Comparison of ENCODE assay signal across 8 cellular contexts in the genomic region with DNA sequence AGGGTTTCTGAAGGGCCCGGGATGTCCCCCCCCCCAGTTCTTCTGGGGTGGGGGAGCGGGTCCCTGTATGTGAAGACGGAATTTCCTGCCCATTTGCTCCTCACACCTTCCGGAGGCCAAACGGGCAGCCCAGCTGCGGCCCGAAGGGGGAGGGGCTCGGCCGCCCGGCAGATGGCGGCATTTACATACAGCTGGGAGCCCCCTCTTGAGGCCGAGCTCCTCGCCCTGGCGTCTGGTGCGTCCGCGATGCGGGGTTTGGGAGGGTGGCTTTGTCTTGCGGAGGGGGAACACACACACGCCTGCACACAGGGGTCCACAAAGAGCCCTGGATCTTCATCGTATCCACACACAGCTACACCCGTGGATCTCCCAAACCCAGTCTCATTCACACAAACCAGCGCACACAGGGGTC. TPM values are rescaled to one million over a fixed set of nuclear protein-coding genes. Genes with fewer than 3 reads are reported as not detected.
A peak's percentile ranks its signal among the peaks of the same experiment; 100 is the strongest.
DNase-seq lines count a peak whose midpoint lies in the region; TF ChIP-seq lines count a peak whose summit lies in the region.

No MANE protein-coding gene starts in this region.

- CTCF ChIA-PET in activated naive CD4-positive, alpha-beta T cell treated with anti-CD3 and anti-CD28 coated beads, Interleukin-2, amount 10 ng/mL, durations not matched to agents 7 days and 5 days (lab: Charles Lee), result interaction anchor here (0.9 to 1.8 kb wide), 5 partner anchors 16 to 57 kb away, joined by 3 to 9 read pairs (median 5); partner anchors contain the start of gene EID2B

- H3K4me3 ChIP-seq in foreskin fibroblast (ENCODE audit: low read depth in 1 of 2, low read length in 2 of 2), result peak overlapping the region; percentile 16 to 40

- TF ChIP-seq CTCF in foreskin fibroblast (IDR thresholded peaks at IDR 0.05; ENCODE audit: low read depth, low read length) (peak; percentile 20), progenitor cell of endocrine pancreas (IDR thresholded peaks at IDR 0.05; ENCODE audit: unreplicated experiment) (peak; percentile 47)

- H3K27me3 Mint-ChIP-seq in activated naive CD4-positive, alpha-beta T cell treated with anti-CD3 and anti-CD28 coated beads, Interleukin-2, amount 10 ng/mL, durations not matched to agents 7 days and 5 days, result peaks cover 62% of the 10 kb centered on the region
- H3K27me3 Mint-ChIP-seq in progenitor cell of endocrine pancreas, result peaks cover 53% of the 10 kb centered on the region

- H3K4me3 Mint-ChIP-seq in activated naive CD4-positive, alpha-beta T cell treated with anti-CD3 and anti-CD28 coated beads, Interleukin-2, amount 10 ng/mL, durations not matched to agents 7 days and 5 days, result peak overlapping the region; percentile 1
- H3K4me3 Mint-ChIP-seq in progenitor cell of endocrine pancreas (ENCODE audit: low read depth), result peak overlapping the region; percentile 43

- H3K27ac Mint-ChIP-seq in activated naive CD4-positive, alpha-beta T cell treated with anti-CD3 and anti-CD28 coated beads, Interleukin-2, amount 10 ng/mL, durations not matched to agents 7 days and 5 days, result no peak overlapping the region
- H3K27ac Mint-ChIP-seq in progenitor cell of endocrine pancreas, result peak overlapping the region; percentile 1

- peak; percentile 59 for DNase-seq in activated naive CD4-positive, alpha-beta T cell treated with anti-CD3 and anti-CD28 coated beads, Interleukin-2, amount 10 ng/mL, durations not matched to agents 7 days and 5 days
- DNase-seq in activated naive CD4-positive, alpha-beta T cell treated with Interleukin-2 at 50 U/mL for 16 hours, result no peak
- DNase-seq in NCI-H1694 (lab: John Stamatoyannopoulos, UW) (peak; percentile 40), T1000 (lab: John Stamatoyannopoulos, UW) (peak; percentile 4), foreskin fibroblast (peak in 1 of 2 donors; percentile 66), progenitor cell of endocrine pancreas (ENCODE audit: low spot score, unreplicated experiment) (peak; percentile 37), SIG-M5 (lab: John Stamatoyannopoulos, UW) (no peak), RKO (ENCODE audit: low spot score) (no peak)

- H3K9me3 Mint-ChIP-seq in activated naive CD4-positive, alpha-beta T cell treated with anti-CD3 and anti-CD28 coated beads, Interleukin-2, amount 10 ng/mL, durations not matched to agents 7 days and 5 days, result no peaks in the 10 kb centered on the region
- H3K9me3 Mint-ChIP-seq in progenitor cell of endocrine pancreas (ENCODE audit: low read depth), result no peaks in the 10 kb centered on the region

- H3K4me1 Mint-ChIP-seq in activated naive CD4-positive, alpha-beta T cell treated with anti-CD3 and anti-CD28 coated beads, Interleukin-2, amount 10 ng/mL, durations not matched to agents 7 days and 5 days, result peaks cover 15% of the 10 kb centered on the region
- peaks cover 8% of the 10 kb centered on the region for H3K4me1 Mint-ChIP-seq in progenitor cell of endocrine pancreas (ENCODE audit: low read depth)

- no peaks in the 10 kb centered on the region for H3K36me3 Mint-ChIP-seq in activated naive CD4-positive, alpha-beta T cell treated with anti-CD3 and anti-CD28 coated beads, Interleukin-2, amount 10 ng/mL, durations not matched to agents 7 days and 5 days
- H3K36me3 Mint-ChIP-seq in progenitor cell of endocrine pancreas (ENCODE audit: insufficient read depth), result no peaks in the 10 kb centered on the region

RNA-seq across cellular contexts. Expression of gene DLL3, which starts 0.9 kb away (rescaled TPM):
- total RNA-seq in progenitor cell of endocrine pancreas, result 0.93 and 1.1 TPM in 2 replicates

RNA-seq across cellular contexts. Expression of gene SELENOV, which starts 17.1 kb away (rescaled TPM):
- 5.1 and 6.5 TPM in 2 replicates for total RNA-seq in progenitor cell of endocrine pancreas

RNA-seq across cellular contexts. Expression of gene TIMM50, which starts 17.2 kb away (rescaled TPM):
- 79.3 TPM in 2 replicates for total RNA-seq in progenitor cell of endocrine pancreas

RNA-seq across cellular contexts. Expression of gene EID2B, which starts 34.8 kb away (rescaled TPM):
- total RNA-seq in progenitor cell of endocrine pancreas, result 1.8 and 2.0 TPM in 2 replicates

RNA-seq across cellular contexts. Expression of gene EID2, which starts 42.1 kb away (rescaled TPM):
- total RNA-seq in progenitor cell of endocrine pancreas, result 21.0 and 24.1 TPM in 2 replicates

Comparison
In these comparisons a context has a peak if more than half of its experiments do, and no peak if none do; other contexts are left out.
1. DNase-seq: peak in activated naive CD4-positive, alpha-beta T cell treated with anti-CD3 and anti-CD28 coated beads, Interleukin-2, amount 10 ng/mL, durations not matched to agents 7 days and 5 days (single experiment), NCI-H1694 (single experiment), T1000 (single experiment) and progenitor cell of endocrine pancreas (single experiment); none in activated naive CD4-positive, alpha-beta T cell treated with Interleukin-2 at 50 U/mL for 16 hours (single experiment), SIG-M5 (single experiment) and RKO (single experiment).